22 cellular contexts compared by ENCODE assay signal in genomic region chr6:157025459-157025858, GRCh38.
DNase-seq lines count a peak whose midpoint lies in the region; ATAC-seq, FAIRE-seq and TF ChIP-seq lines count a peak whose summit lies in the region.
"Had no signal": no experiment of that assay in that cellular context is flagged by ENCODE, and none has a peak within 500 bp of the region (broad histone marks: within the 10 kb centered on the region; RNA-seq: fewer than 3 reads in every experiment).

No MANE protein-coding gene starts in this region.

- ATAC-seq in K562, result no peak
- no peak for ATAC-seq in left colon
- ATAC-seq: heart left ventricle, T-cell, upper lobe of right lung had no signal

- H4K20me1 ChIP-seq in mammary epithelial cell (ENCODE audit: insufficient read depth, low read length), result no peaks in the 10 kb centered on the region
- H4K20me1 ChIP-seq in K562 (replicated peaks; ENCODE audit: control insufficient read depth, insufficient read depth, low read length), result no peaks in the 10 kb centered on the region

- no peak for TF ChIP-seq EP300 in K562 (IDR thresholded peaks at IDR 0.05; ENCODE audit: low read length)

- H3K9ac ChIP-seq in mammary epithelial cell (ENCODE audit: insufficient read depth, low read length) (no peak overlapping the region), K562 (ENCODE audit: insufficient read depth in 1 of 2, low read depth in 2 of 2, low read length in 2 of 2) (no peak overlapping the region)
- H3K9ac ChIP-seq: BLaER1 treated with 17β-estradiol and CSF1 and Interleukin-3, amounts not matched to agents 10 nM and 100 nM had no signal

- POLR2A ChIA-PET in K562 (lab: Yijun Ruan, JAX), result no interaction called here

- H3K4me1 ChIP-seq in mammary epithelial cell (ENCODE audit: insufficient read depth, low read length), result peaks cover 23% of the 10 kb centered on the region
- H3K4me1 ChIP-seq in breast epithelium, result peaks cover 0 to 8% of the 10 kb centered on the region in 2 donors
- peaks cover 5 to 11% of the 10 kb centered on the region in 2 experiments; a peak in 2 of 5 replicates for H3K4me1 ChIP-seq in K562 (replicated peaks in 1 of 2; ENCODE audit: control insufficient read depth in 2 of 2, insufficient read depth in 2 of 2, low read length in 2 of 2)

- in situ Hi-C loops in mammary epithelial cell (cut with MboI; ENCODE audit: low sequenced_read_pairs in 2 of 2), result loop anchor here in 1 of 2 donors (25.0 kb wide), 1 partner anchor 162 kb away; no protein-coding TSS in a partner anchor
- in situ Hi-C loops in K562 (cut with MboI), result no loop called here

- FAIRE-seq in K562 (lab: Jason Lieb, UNC) (peak; percentile 23), GM12892 (lab: Jason Lieb, UNC) (no peak)
- FAIRE-seq: endothelial cell of umbilical vein, RCC 7860, TTC549 had no signal

- dilution Hi-C loops in mammary epithelial cell (cut with HindIII; ENCODE audit: low sequenced_read_pairs), result no loop called here

- H3K79me2 ChIP-seq in mammary epithelial cell (ENCODE audit: insufficient read depth, low read length), result peaks cover 60% of the 10 kb centered on the region
- H3K79me2 ChIP-seq in K562 (ENCODE audit: control insufficient read depth, insufficient read depth, low read length), result peaks cover 43% of the 10 kb centered on the region

- no peak overlapping the region for H2AFZ ChIP-seq in mammary epithelial cell (ENCODE audit: low read depth, low read length)
- H2AFZ ChIP-seq in K562 (ENCODE audit: low read depth, low read length), result no peak overlapping the region

- TF ChIP-seq POLR2A in breast epithelium (IDR thresholded peaks at IDR 0.05), result no peak
- no peak for TF ChIP-seq POLR2A in K562 (conservative IDR thresholded peaks at IDR 0.05)
- TF ChIP-seq POLR2A in GM12892 (IDR thresholded peaks at IDR 0.05; ENCODE audit: low read depth, low read length), result no peak

- peaks cover 9% of the 10 kb centered on the region for H3K9me3 ChIP-seq in mammary epithelial cell (replicated peaks; ENCODE audit: insufficient read depth, low read length)
- H3K9me3 ChIP-seq in breast epithelium, result peaks cover 0 to 6% of the 10 kb centered on the region in 2 donors
- H3K9me3 ChIP-seq in K562 (replicated peaks; ENCODE audit: control insufficient read depth, insufficient read depth, low read depth, low read length), result peaks cover 5% of the 10 kb centered on the region; the same call in 1 of the 2 replicates
- H3K9me3 ChIP-seq: SJCRH30, upper lobe of right lung had no signal

- TF ChIP-seq RAD21 in K562 (CRISPR knock-in tag; conservative IDR thresholded peaks at IDR 0.05 in 1 of 2, IDR thresholded peaks at IDR 0.05 in 1 of 2), result no peak

- no peak for TF ChIP-seq CTCF in mammary epithelial cell (conservative IDR thresholded peaks at IDR 0.05 in 1 of 2, IDR thresholded peaks at IDR 0.05 in 1 of 2; ENCODE audit: extremely low read depth in 1 of 2, insufficient read depth in 1 of 2, low read depth in 1 of 2, low read length in 2 of 2)
- TF ChIP-seq CTCF in breast epithelium (IDR thresholded peaks at IDR 0.05), result no peak
- TF ChIP-seq CTCF in K562 (IDR thresholded peaks at IDR 0.05 in 2 of 3, conservative IDR thresholded peaks at IDR 0.05 in 1 of 3; ENCODE audit: insufficient read depth in 2 of 3, low read depth in 1 of 3, low read length in 3 of 3), result no peak

- H3K4me2 ChIP-seq in mammary epithelial cell (ENCODE audit: insufficient read depth, low read depth, low read length), result no peak overlapping the region
- no peak overlapping the region for H3K4me2 ChIP-seq in K562 (ENCODE audit: insufficient read depth, low read length)

- H3K27ac ChIP-seq in mammary epithelial cell (ENCODE audit: insufficient read depth, low read depth, low read length) (no peak overlapping the region), breast epithelium (peak overlapping the region in 1 of 2 donors; percentile 18), K562 (ENCODE audit: extremely low read depth, low read depth, low read length) (no peak overlapping the region)
- H3K27ac ChIP-seq: BLaER1 treated with 17β-estradiol and CSF1 and Interleukin-3, amounts not matched to agents 10 nM and 100 nM; heart left ventricle; SJCRH30; upper lobe of right lung had no signal

- CTCF ChIA-PET in mammary epithelial cell (lab: Charles Lee; ENCODE audit: low non-redundant PET), result no interaction called here
- CTCF ChIA-PET in K562 (lab: Yijun Ruan, JAX; ENCODE audit: low intra/inter-chr PET ratio), result no interaction called here

- no peak overlapping the region for H3K4me3 ChIP-seq in mammary epithelial cell (replicated peaks in 1 of 3; ENCODE audit: insufficient read depth in 1 of 3, low read depth in 2 of 3, low read length in 3 of 3)
- H3K4me3 ChIP-seq in breast epithelium, result no peak overlapping the region
- no peak overlapping the region for H3K4me3 ChIP-seq in K562
- H3K4me3 ChIP-seq: BLaER1 treated with 17β-estradiol and CSF1 and Interleukin-3, amounts not matched to agents 10 nM and 100 nM; heart left ventricle; SJCRH30; skin epidermis; upper lobe of right lung had no signal

- 100% methylated on average over 1 of the region's 1 CpG for WGBS in mammary epithelial cell (ENCODE audit: low coverage, missing lambda C conversion rate)
- WGBS in K562 (ENCODE audit: insufficient coverage, low coverage, missing lambda C conversion rate), result 59% methylated on average over 1 of the region's 1 CpG

- no peaks in the 10 kb centered on the region for H3K27me3 ChIP-seq in mammary epithelial cell (ENCODE audit: insufficient read depth, low read length)
- no peaks in the 10 kb centered on the region for H3K27me3 ChIP-seq in breast epithelium
- no peaks in the 10 kb centered on the region for H3K27me3 ChIP-seq in K562 (ENCODE audit: control insufficient read depth in 2 of 2, insufficient read depth in 2 of 2, low read length in 2 of 2)
- H3K27me3 ChIP-seq: BLaER1 treated with 17β-estradiol and CSF1 and Interleukin-3, amounts not matched to agents 10 nM and 100 nM; heart left ventricle; SJCRH30; upper lobe of right lung had no signal

- no TSS peak for BruUV-seq in mammary epithelial cell (replicated peaks; lab: Mats Ljungman, UMichigan)
- no TSS peak for BruUV-seq in K562 (replicated peaks; lab: Mats Ljungman, UMichigan)

- H3K36me3 ChIP-seq in mammary epithelial cell (ENCODE audit: insufficient read depth, low read length) (no peaks in the 10 kb centered on the region), breast epithelium (no peaks in the 10 kb centered on the region), K562 (ENCODE audit: control insufficient read depth, insufficient read depth, low read length) (no peaks in the 10 kb centered on the region)
- H3K36me3 ChIP-seq: heart left ventricle, SJCRH30, upper lobe of right lung had no signal

- peak; percentile 31 for DNase-seq in mammary epithelial cell
- DNase-seq in breast epithelium (ENCODE audit: low spot score in 2 of 2), result no peak
- peak; percentile 10 for DNase-seq in NCI-H2029 treated with DMSO at 0.1 percent for 48 hours (lab: John Stamatoyannopoulos, UW)
- no peak for DNase-seq in K562 (ENCODE audit: extremely low read depth in 1 of 4, low spot score in 3 of 4)
- DNase-seq in GM12892 (ENCODE audit: insufficient read length), result no peak
- no peak for DNase-seq in posterior vena cava (ENCODE audit: low spot score)
- DNase-seq in left colon, result no peak
- DNase-seq: activated CD4-positive, alpha-beta T cell treated with anti-CD3 and anti-CD28 coated beads, Interleukin-2, amount 10 ng/mL, durations not matched to agents 7 days and 5 days; heart left ventricle; KG1; mesendoderm; NCI-H1694; NCI-H526; SJCRH30; stimulated activated CD4-positive, alpha-beta T cell treated with anti-CD3 and anti-CD28 coated beads, Interleukin-1b, Interleukin-23, amount 100 ng/mL, for 48 hours; T-cell; upper lobe of right lung had no signal

- intact Hi-C loops in mammary epithelial cell (cut with micrococcal nuclease), result no loop called here
- intact Hi-C loops in breast epithelium (cut with DNase I; ENCODE audit: low total_unique reads), result loop anchor here (10.0 kb wide), 1 partner anchor 251 kb away; the partner anchor contains the start of gene ARID1B
- intact Hi-C loops in K562 (cut with micrococcal nuclease), result loop anchor here (10.0 kb wide), 1 partner anchor 341 kb away; no protein-coding TSS in a partner anchor
- intact Hi-C loops in posterior vena cava (cut with DNase I), result loop anchor here in 1 of 2 donors (10.0 kb wide), 1 partner anchor 461 kb away; no protein-coding TSS in a partner anchor
- intact Hi-C loops in left colon (cut with DNase I, micrococcal nuclease), result loop anchor here in 1 of 2 donors (10.0 kb wide), 3 partner anchors 241 to 341 kb away; no protein-coding TSS in a partner anchor

- no peaks in the 10 kb centered on the region for H3K9me1 ChIP-seq in K562 (ENCODE audit: control insufficient read depth, insufficient read depth, low read length)

TF ChIP-seq in K562, 482 proteins besides CTCF, POLR2A, EP300 and RAD21 (continues in another document):
- no peak for TF ChIP-seq FOXK1 (CRISPR knock-in tag; IDR thresholded peaks at IDR 0.05; ENCODE audit: borderline replicate concordance)
- TF ChIP-seq ZNF830 (CRISPR knock-in tag; IDR thresholded peaks at IDR 0.05), result no peak
- TF ChIP-seq ZSCAN32 (CRISPR knock-in tag; IDR thresholded peaks at IDR 0.05), result no peak
- TF ChIP-seq ZNF639 (CRISPR knock-in tag; conservative IDR thresholded peaks at IDR 0.05 in 1 of 2, IDR thresholded peaks at IDR 0.05 in 1 of 2), result no peak
- TF ChIP-seq KDM1A (IDR thresholded peaks at IDR 0.05), result no peak
- TF ChIP-seq C11orf30 (IDR thresholded peaks at IDR 0.05; ENCODE audit: low read depth), result no peak
- TF ChIP-seq ZNF224 (CRISPR knock-in tag; IDR thresholded peaks at IDR 0.05), result no peak
- peak; percentile 90 to 92 for TF ChIP-seq TRIM24 (IDR thresholded peaks at IDR 0.05)
- TF ChIP-seq CBX3 (IDR thresholded peaks at IDR 0.05; ENCODE audit: borderline replicate concordance in 1 of 2, low read length in 2 of 2), result peak in 1 of 2 experiments; percentile 99; a peak in 2 of 3 replicates
- TF ChIP-seq NFIX (CRISPR knock-in tag; IDR thresholded peaks at IDR 0.05; ENCODE audit: low read depth), result no peak

Comparison
In these comparisons a context has a peak if more than half of its experiments do, and no peak if none do; other contexts are left out.
1. DNase-seq: peak in mammary epithelial cell (single experiment) and NCI-H2029 treated with DMSO at 0.1 percent for 48 hours (single experiment); none in breast epithelium (0 of 2), K562 (0 of 4), GM12892 (single experiment), posterior vena cava (single experiment) and left colon (0 of 2).